ENCODE assay signal across 26 cellular contexts in genomic region chr11:64720167-64720566, GRCh38. TPM values are rescaled to one million over a fixed set of nuclear protein-coding genes. Genes with fewer than 3 reads are reported as not detected.
"Had no signal": no experiment of that assay in that cellular context is flagged by ENCODE, and none has a peak within 500 bp of the region (broad histone marks: within the 10 kb centered on the region; RNA-seq: fewer than 3 reads in every experiment).

No MANE protein-coding gene starts in this region.

- ATAC-seq: activated CD4-positive, alpha-beta T cell treated with anti-CD3 and anti-CD28 coated beads for 36 hours; activated CD8-positive, alpha-beta memory T cell treated with anti-CD3 and anti-CD28 coated beads, Interleukin-2, amount 10 ng/mL, durations not matched to agents 7 days and 5 days; activated CD8-positive, alpha-beta T cell treated with anti-CD3 and anti-CD28 coated beads, Interleukin-2, amount 10 ng/mL, durations not matched to agents 7 days and 5 days; activated naive CD4-positive, alpha-beta T cell treated with anti-CD3 and anti-CD28 coated beads, Interleukin-2, amount 50 U/mL, for 72 hours; activated T-cell treated with anti-CD3 and anti-CD28 coated beads, Interleukin-2, amount 50 U/mL, for 72 hours; left colon; pancreas; stimulated activated naive B cell treated with anti-CD40 and anti-IgM and Interleukin-4, amounts not matched to agents 10 μg/mL and 1 μg/mL and 100 μg/mL, for 72 hours had no signal

- H3K27ac ChIP-seq: colonic mucosa, hepatocyte, pancreas, prostate gland, stomach, thyroid gland had no signal

- H2AFZ ChIP-seq: hepatocyte had no signal

- FAIRE-seq: frontal cortex, kidney, pancreas had no signal

- H3K9me3 ChIP-seq: colonic mucosa, pancreas, prostate gland, stomach, thyroid gland had no signal

- H3K4me1 ChIP-seq: colonic mucosa, pancreas, prostate gland, thyroid gland had no signal

- H3K36me3 ChIP-seq: colonic mucosa, pancreas, prostate gland, stomach, thyroid gland had no signal

- H3K27me3 ChIP-seq: thyroid gland had no signal

- H3K4me3 ChIP-seq: colonic mucosa, hepatocyte, pancreas, prostate gland, smooth muscle cell, stomach, thyroid gland had no signal

- H3K27ac Mint-ChIP-seq: activated CD4-positive, alpha-beta T cell treated with anti-CD3 and anti-CD28 coated beads for 36 hours; activated CD8-positive, alpha-beta memory T cell treated with anti-CD3 and anti-CD28 coated beads, Interleukin-2, amount 10 ng/mL, durations not matched to agents 7 days and 5 days; activated CD8-positive, alpha-beta T cell treated with anti-CD3 and anti-CD28 coated beads, Interleukin-2, amount 10 ng/mL, durations not matched to agents 7 days and 5 days; activated naive CD4-positive, alpha-beta T cell treated with anti-CD3 and anti-CD28 coated beads, Interleukin-2, amount 50 U/mL, for 72 hours; activated T-cell treated with anti-CD3 and anti-CD28 coated beads, Interleukin-2, amount 50 U/mL, for 72 hours; nephron; stimulated activated naive B cell treated with anti-CD40 and anti-IgM and Interleukin-4, amounts not matched to agents 10 μg/mL and 1 μg/mL and 100 μg/mL, for 72 hours; T-helper 2 cell treated with Interferon-gamma antibody and Interleukin-4, amounts not matched to agents 5 μg/mL and 100 μg/mL, for 36 hours had no signal

- H3K4me2 ChIP-seq: hepatocyte, smooth muscle cell had no signal

- H3K9me3 Mint-ChIP-seq: activated naive CD4-positive, alpha-beta T cell treated with anti-CD3 and anti-CD28 coated beads, Interleukin-2, amount 50 U/mL, for 72 hours; activated T-cell treated with anti-CD3 and anti-CD28 coated beads, Interleukin-2, amount 50 U/mL, for 72 hours; nephron; stimulated activated naive B cell treated with anti-CD40 and anti-IgM and Interleukin-4, amounts not matched to agents 10 μg/mL and 1 μg/mL and 100 μg/mL, for 72 hours; T-helper 2 cell treated with Interferon-gamma antibody and Interleukin-4, amounts not matched to agents 5 μg/mL and 100 μg/mL, for 36 hours had no signal

- H3K79me2 ChIP-seq: hepatocyte had no signal

- DNase-seq: activated CD4-positive, alpha-beta T cell treated with anti-CD3 and anti-CD28 coated beads for 36 hours; activated CD4-positive, CD25-positive, alpha-beta regulatory T cell; activated CD8-positive, alpha-beta memory T cell treated with anti-CD3 and anti-CD28 coated beads, Interleukin-2, amount 10 ng/mL, durations not matched to agents 7 days and 5 days; activated CD8-positive, alpha-beta T cell treated with anti-CD3 and anti-CD28 coated beads, Interleukin-2, amount 10 ng/mL, durations not matched to agents 7 days and 5 days; activated naive CD4-positive, alpha-beta T cell; activated T-cell treated with anti-CD3 and anti-CD28 coated beads, Interleukin-2, amount 50 U/mL, for 72 hours; colonic mucosa; effector CD8-positive, alpha-beta T cell; kidney; left colon; mammary epithelial cell; stimulated activated CD4-positive, alpha-beta T cell treated with anti-CD3 and anti-CD28 coated beads, Interleukin-15, amount 100 ng/mL, for 24 hours; stimulated activated CD4-positive, alpha-beta T cell treated with anti-CD3 and anti-CD28 coated beads, Interleukin-2, amount 100 ng/mL, for 24 hours; stimulated activated naive B cell treated with anti-CD40 and anti-IgM and Interleukin-4, amounts not matched to agents 10 μg/mL and 1 μg/mL and 100 μg/mL, for 72 hours; stomach; thyroid gland had no signal

- H3K36me3 Mint-ChIP-seq: activated CD8-positive, alpha-beta memory T cell treated with anti-CD3 and anti-CD28 coated beads, Interleukin-2, amount 10 ng/mL, durations not matched to agents 7 days and 5 days; activated naive CD4-positive, alpha-beta T cell treated with anti-CD3 and anti-CD28 coated beads, Interleukin-2, amount 50 U/mL, for 72 hours; stimulated activated naive B cell treated with anti-CD40 and anti-IgM and Interleukin-4, amounts not matched to agents 10 μg/mL and 1 μg/mL and 100 μg/mL, for 72 hours had no signal

- H3K4me3 Mint-ChIP-seq: activated CD4-positive, alpha-beta T cell treated with anti-CD3 and anti-CD28 coated beads for 36 hours; activated CD8-positive, alpha-beta memory T cell treated with anti-CD3 and anti-CD28 coated beads, Interleukin-2, amount 10 ng/mL, durations not matched to agents 7 days and 5 days; activated CD8-positive, alpha-beta T cell treated with anti-CD3 and anti-CD28 coated beads, Interleukin-2, amount 10 ng/mL, durations not matched to agents 7 days and 5 days; activated T-cell treated with anti-CD3 and anti-CD28 coated beads, Interleukin-2, amount 50 U/mL, for 72 hours; stimulated activated naive B cell treated with anti-CD40 and anti-IgM and Interleukin-4, amounts not matched to agents 10 μg/mL and 1 μg/mL and 100 μg/mL, for 72 hours; T-helper 2 cell treated with Interferon-gamma antibody and Interleukin-4, amounts not matched to agents 5 μg/mL and 100 μg/mL, for 36 hours had no signal

RNA-seq across cellular contexts. Expression of gene NRXN2, which starts 2.8 kb away (rescaled TPM):
- total RNA-seq: dermis microvascular lymphatic vessel endothelial cell, epithelial cell of proximal tubule had no signal

RNA-seq across cellular contexts. Expression of gene RASGRP2, which starts 23.8 kb away (rescaled TPM):
- total RNA-seq: epithelial cell of proximal tubule had no signal
- polyA plus RNA-seq: mammary epithelial cell had no signal

RNA-seq across cellular contexts. Expression of gene PYGM, which starts 39.6 kb away (rescaled TPM):
- total RNA-seq: epithelial cell of proximal tubule had no signal
